9 cellular contexts compared by ENCODE assay signal in genomic region chr18:64409511-64409910, GRCh38.
DNase-seq lines count a peak whose midpoint lies in the region; ATAC-seq, FAIRE-seq and TF ChIP-seq lines count a peak whose summit lies in the region.
"Had no signal": no experiment of that assay in that cellular context is flagged by ENCODE, and none has a peak within 500 bp of the region (broad histone marks: within the 10 kb centered on the region; RNA-seq: fewer than 3 reads in every experiment).

No MANE protein-coding gene starts in this region.

- H3K79me2 ChIP-seq in HepG2 (ENCODE audit: insufficient read depth, low read length) = no peaks in the 10 kb centered on the region

- H3K36me3 ChIP-seq in liver (ENCODE audit: control insufficient read depth in 4 of 4, insufficient read depth in 3 of 4, low read depth in 1 of 4, low read length in 3 of 4) (no peaks in the 10 kb centered on the region), HepG2 (replicated peaks in 1 of 2; ENCODE audit: control insufficient read depth in 1 of 2, insufficient read depth in 2 of 2, low read length in 2 of 2) (no peaks in the 10 kb centered on the region)

- H3K27me3 Mint-ChIP-seq in activated CD4-positive, alpha-beta memory T cell treated with anti-CD3 and anti-CD28 coated beads for 36 hours = no peaks in the 10 kb centered on the region

- H3K9me3 ChIP-seq in liver (ENCODE audit: control insufficient read depth in 4 of 4, low read length in 3 of 4) (no peaks in the 10 kb centered on the region), HepG2 (ENCODE audit: low read length) (no peaks in the 10 kb centered on the region)

- H3K9ac ChIP-seq in liver (ENCODE audit: low read depth in 1 of 2, low read length in 2 of 2) = no peak overlapping the region
- no peak overlapping the region for H3K9ac ChIP-seq in HepG2 (ENCODE audit: insufficient read depth, low read depth, low read length)

- H3K36me3 Mint-ChIP-seq in activated CD4-positive, alpha-beta memory T cell treated with anti-CD3 and anti-CD28 coated beads for 36 hours = no peaks in the 10 kb centered on the region

- no peak overlapping the region for H3K4me3 Mint-ChIP-seq in activated CD4-positive, alpha-beta memory T cell treated with anti-CD3 and anti-CD28 coated beads for 36 hours

- CTCF ChIA-PET in HepG2 (lab: Yijun Ruan, JAX; ENCODE audit: low intra/inter-chr PET ratio, low total read pairs) = no interaction called here
- CTCF ChIA-PET in activated CD4-positive, alpha-beta memory T cell treated with anti-CD3 and anti-CD28 coated beads for 36 hours (lab: Charles Lee) = interaction anchor here (0.6 to 1.5 kb wide), 2 partner anchors 216 to 371 kb away, joined by 3 to 4 read pairs; no protein-coding TSS in a partner anchor

- H3K27ac Mint-ChIP-seq in activated CD4-positive, alpha-beta memory T cell treated with anti-CD3 and anti-CD28 coated beads for 36 hours = no peak overlapping the region

- TF ChIP-seq POLR2A in HepG2 (IDR thresholded peaks at IDR 0.05; ENCODE audit: insufficient read depth in 1 of 2, low read depth in 2 of 2, low read length in 2 of 2) = no peak

- H3K4me1 ChIP-seq in liver (ENCODE audit: control insufficient read depth in 4 of 4, insufficient read depth in 4 of 4, low read length in 3 of 4) = peaks cover 0 to 9% (median 2%) of the 10 kb centered on the region in 4 donors
- no peaks in the 10 kb centered on the region; the same call in 1 of the 2 replicates for H3K4me1 ChIP-seq in HepG2 (ENCODE audit: insufficient read depth, low read length)

- H3K4me3 ChIP-seq in liver (ENCODE audit: low read depth in 1 of 3, low read length in 3 of 3) = no peak overlapping the region
- no peak overlapping the region for H3K4me3 ChIP-seq in HepG2 (replicated peaks in 1 of 3; ENCODE audit: insufficient read depth in 1 of 3, low read depth in 2 of 3, low read length in 3 of 3)
- H3K4me3 ChIP-seq in dorsolateral prefrontal cortex = no peak overlapping the region

- no peaks in the 10 kb centered on the region for H3K9me3 Mint-ChIP-seq in activated CD4-positive, alpha-beta memory T cell treated with anti-CD3 and anti-CD28 coated beads for 36 hours

- TF ChIP-seq RAD21 in liver (IDR thresholded peaks at IDR 0.05) = peak; percentile 71 to 77
- TF ChIP-seq RAD21 in HepG2 (CRISPR knock-in tag; IDR thresholded peaks at IDR 0.05) = no peak

- no peak for FAIRE-seq in HepG2 (lab: Jason Lieb, UNC)

- TF ChIP-seq CTCF in liver (IDR thresholded peaks at IDR 0.05; ENCODE audit: low read depth, low read length, missing input control) (peak; percentile 44), HepG2 (CRISPR knock-in tag; IDR thresholded peaks at IDR 0.05) (no peak), dorsolateral prefrontal cortex (IDR thresholded peaks at IDR 0.05 in 54 of 56, conservative IDR thresholded peaks at IDR 0.05 in 2 of 56; ENCODE audit: low read depth in 1 of 56, partially characterized antibody in 56 of 56) (peak in 45 of 56 donors; percentile 11 to 65 (median 41))

- H3K4me2 ChIP-seq in HepG2 (ENCODE audit: low read depth, low read length) = no peak overlapping the region

- ATAC-seq in HepG2 = no peak
- ATAC-seq in GM21515 (IDR thresholded peaks at IDR 0.05; ENCODE audit: unreplicated experiment) = no peak

- POLR2A ChIA-PET in HepG2 (lab: Yijun Ruan, JAX) = no interaction called here
- POLR2A ChIA-PET in activated CD4-positive, alpha-beta memory T cell treated with anti-CD3 and anti-CD28 coated beads for 36 hours (lab: Charles Lee) = no interaction called here

- no peak for TF ChIP-seq EP300 in HepG2 (IDR thresholded peaks at IDR 0.05; ENCODE audit: low read depth in 2 of 2, low read length in 2 of 2)
- no peak for TF ChIP-seq EP300 in HepG2 (CRISPR knock-in tag; IDR thresholded peaks at IDR 0.05; ENCODE audit: borderline replicate concordance)

- no peak for DNase-seq in HepG2 (ENCODE audit: low spot score)
- peak; percentile 54 for DNase-seq in NAMALWA (ENCODE audit: low spot score)
- DNase-seq in dorsolateral prefrontal cortex = no peak
- DNase-seq in activated CD4-positive, alpha-beta memory T cell treated with anti-CD3 and anti-CD28 coated beads for 36 hours = no peak
- DNase-seq in SHP77 treated with DMSO at 0.1 percent for 48 hours (lab: John Stamatoyannopoulos, UW) = no peak
- DNase-seq in activated T-cell treated with anti-CD3 and anti-CD28 coated beads, Interleukin-2, amount 50 U/mL, for 48 hours = no peak

- in situ Hi-C loops in HepG2 (cut with HindIII; ENCODE audit: extremely low pct_ligation_motif_present, low pct_unique_long_range_greater_than_20kb) = no loop called here

- BruUV-seq in HepG2 (replicated peaks; lab: Mats Ljungman, UMichigan) = no TSS peak

- no peak overlapping the region for H2AFZ ChIP-seq in HepG2 (ENCODE audit: low read length)

- intact Hi-C loops in HepG2 (cut with micrococcal nuclease; ENCODE audit: unreplicated experiment) (loop anchor here (2.0 to 5.0 kb wide), 2 partner anchors 305 to 392 kb away; no protein-coding TSS in a partner anchor), dorsolateral prefrontal cortex (cut with DNase I) (no loop called here)
- intact Hi-C loops in activated CD4-positive, alpha-beta memory T cell treated with anti-CD3 and anti-CD28 coated beads for 36 hours (cut with micrococcal nuclease) = loop anchor here (1.0 kb wide), 1 partner anchor 391 kb away; no protein-coding TSS in a partner anchor

- H3K27ac ChIP-seq in liver (ENCODE audit: low read depth in 1 of 2, low read length in 2 of 2) = no peak overlapping the region
- H3K27ac ChIP-seq in HepG2 (ENCODE audit: extremely low read length, insufficient read depth, low read length) = no peak overlapping the region
- no peak overlapping the region for H3K27ac ChIP-seq in dorsolateral prefrontal cortex
- H3K27ac ChIP-seq: epithelial cell of prostate had no signal

- no peaks in the 10 kb centered on the region for H3K4me1 Mint-ChIP-seq in activated CD4-positive, alpha-beta memory T cell treated with anti-CD3 and anti-CD28 coated beads for 36 hours (ENCODE audit: low read depth)

- H4K20me1 ChIP-seq in HepG2 (ENCODE audit: insufficient read depth, low read length) = no peaks in the 10 kb centered on the region

- no peaks in the 10 kb centered on the region for H3K27me3 ChIP-seq in liver (ENCODE audit: control insufficient read depth in 4 of 4, insufficient read depth in 4 of 4, low read length in 3 of 4)
- no peaks in the 10 kb centered on the region for H3K27me3 ChIP-seq in HepG2 (ENCODE audit: control insufficient read depth in 1 of 2, insufficient read depth in 2 of 2, low read length in 2 of 2)
- no peaks in the 10 kb centered on the region for H3K27me3 ChIP-seq in dorsolateral prefrontal cortex

TF ChIP-seq in liver, 16 proteins besides CTCF, POLR2A, EP300 and RAD21 (continues in another document):
- no peak for TF ChIP-seq HNF4A (conservative IDR thresholded peaks at IDR 0.05)
- no peak for TF ChIP-seq FOXA2 (IDR thresholded peaks at IDR 0.05)
- no peak for TF ChIP-seq TAF1 (conservative IDR thresholded peaks at IDR 0.05)
- TF ChIP-seq REST (IDR thresholded peaks at IDR 0.05) = no peak

TF ChIP-seq in HepG2, 621 proteins besides CTCF, POLR2A, EP300 and RAD21:
- TF ChIP-seq REPIN1 (CRISPR knock-in tag; IDR thresholded peaks at IDR 0.05; ENCODE audit: borderline replicate concordance, low read depth) = no peak
- TF ChIP-seq NFYB (CRISPR knock-in tag; IDR thresholded peaks at IDR 0.05) = no peak
- TF ChIP-seq ZNF17 (CRISPR knock-in tag; IDR thresholded peaks at IDR 0.05) = no peak

Comparison
In these comparisons a context has a peak if more than half of its experiments do, and no peak if none do; other contexts are left out.
1. intact Hi-C loops: an anchor here in HepG2 (2.0 to 5.0 kb wide) and activated CD4-positive, alpha-beta memory T cell treated with anti-CD3 and anti-CD28 coated beads for 36 hours (1.0 kb wide); none called in dorsolateral prefrontal cortex.